ENCODE assay signal across 8 cellular contexts in the genomic region with DNA sequence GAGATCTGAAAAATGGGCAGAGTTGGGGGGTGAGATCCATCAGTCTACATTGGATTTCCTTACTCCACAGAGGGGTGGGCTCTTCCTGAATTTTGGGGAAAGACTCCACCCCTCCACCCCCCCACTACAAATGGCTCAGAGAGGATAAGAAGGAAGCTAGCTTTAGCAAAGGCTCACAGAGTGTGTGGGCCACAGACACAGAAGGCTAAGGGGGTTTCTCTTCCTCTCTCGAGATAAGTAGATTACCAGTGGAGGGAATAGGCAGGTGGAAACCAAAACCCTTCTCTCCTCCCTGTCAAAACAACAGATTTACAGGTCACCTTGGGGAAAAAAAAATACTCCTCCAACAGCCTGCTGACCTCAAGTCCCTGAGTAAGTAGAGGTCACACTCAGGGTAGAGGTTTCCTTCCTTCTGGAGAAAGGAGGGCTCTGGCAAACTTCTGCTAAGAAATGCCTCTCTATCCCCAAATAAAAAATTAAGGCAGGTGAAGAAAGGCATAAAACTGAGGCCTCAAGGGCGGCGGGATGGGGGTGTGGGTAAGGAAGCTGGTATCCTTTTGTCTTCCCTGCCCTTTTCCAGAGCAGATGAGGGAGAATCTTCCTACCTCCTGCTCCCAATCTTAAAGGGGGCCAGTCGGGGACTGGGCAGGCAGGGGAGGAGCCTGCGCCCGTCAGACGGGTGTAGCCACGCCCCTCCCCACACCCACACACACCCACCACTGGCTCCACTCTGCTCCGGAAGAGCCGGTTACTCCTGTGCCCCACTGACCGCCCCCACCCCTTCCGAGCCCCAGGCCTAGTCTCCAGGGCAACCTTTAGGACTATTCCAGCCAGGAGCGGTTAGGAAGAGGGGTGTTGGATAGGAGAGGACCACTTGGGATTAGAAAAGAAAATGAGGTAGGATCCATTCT. TPM values are rescaled to one million over a fixed set of nuclear protein-coding genes. Genes with fewer than 3 reads are reported as not detected.
DNase-seq lines count a peak whose midpoint lies in the region; ATAC-seq and TF ChIP-seq lines count a peak whose summit lies in the region.

No MANE protein-coding gene starts in this region.

- intact Hi-C loops in HCT116 (cut with micrococcal nuclease) (no loop called here), transverse colon (cut with DNase I; ENCODE audit: low total_unique reads) (loop anchor here (10.0 kb wide), 1 partner anchor 93 kb away; the partner anchor contains the start of gene NACA)

- peaks cover 7% of the 10 kb centered on the region; the same call in 1 of the 2 replicates for H4K20me1 ChIP-seq in DOHH2 (ENCODE audit: control insufficient read depth, insufficient read depth, low read depth, low read length)
- no peaks in the 10 kb centered on the region for H4K20me1 ChIP-seq in HCT116 (ENCODE audit: insufficient read depth)
- H4K20me1 ChIP-seq in fibroblast of lung (ENCODE audit: control insufficient read depth, extremely low read depth, insufficient read depth, low read length), result no peaks in the 10 kb centered on the region

- peak overlapping the region; percentile 77 for H3K27ac Mint-ChIP-seq in activated T-helper 17 cell treated with anti-CD3 and anti-CD28 coated beads, Interleukin-2, amount 50 U/mL, for 72 hours
- peak overlapping the region; percentile 49 to 98 (median 95) for H3K27ac Mint-ChIP-seq in nephron

- H3K27me3 ChIP-seq in DOHH2 (ENCODE audit: control insufficient read depth, low read length) (no peaks in the 10 kb centered on the region), HCT116 (ENCODE audit: insufficient read depth, low read length) (no peaks in the 10 kb centered on the region), fibroblast of lung (ENCODE audit: control insufficient read depth, insufficient read depth, low read length) (no peaks in the 10 kb centered on the region), transverse colon (no peaks in the 10 kb centered on the region)

- H3K4me1 Mint-ChIP-seq in activated T-helper 17 cell treated with anti-CD3 and anti-CD28 coated beads, Interleukin-2, amount 50 U/mL, for 72 hours, result peaks cover 45% of the 10 kb centered on the region
- H3K4me1 Mint-ChIP-seq in nephron, result peaks cover 64% of the 10 kb centered on the region

- peaks cover 72% of the 10 kb centered on the region for H3K4me1 ChIP-seq in DOHH2 (ENCODE audit: control insufficient read depth, low read length)
- peaks cover 34 to 67% of the 10 kb centered on the region in 2 experiments for H3K4me1 ChIP-seq in HCT116 (ENCODE audit: control insufficient read depth in 1 of 2, insufficient read depth in 2 of 2, low read length in 2 of 2)
- peaks cover 25% of the 10 kb centered on the region for H3K4me1 ChIP-seq in fibroblast of lung (ENCODE audit: control insufficient read depth, extremely low read depth, insufficient read depth, low read length)
- peaks cover 35 to 67% (median 50%) of the 10 kb centered on the region in 4 donors for H3K4me1 ChIP-seq in transverse colon

- DNase-seq in HCT116 (ENCODE audit: low read depth, low spot score), result no peak
- peak; percentile 44 for DNase-seq in NOMO-1 treated with DMSO at 0.1 percent for 48 hours (lab: John Stamatoyannopoulos, UW; ENCODE audit: unreplicated experiment)
- peak; percentile 31 for DNase-seq in fibroblast of lung (ENCODE audit: low read depth in 2 of 2)
- DNase-seq in transverse colon, result peak; percentile 89

- H3K27ac ChIP-seq in DOHH2 (ENCODE audit: low read depth, low read length) (peak overlapping the region; percentile 68), HCT116 (ENCODE audit: low read depth, low read length) (peak overlapping the region; percentile 41; the same call in 1 of the 2 replicates), fibroblast of lung (ENCODE audit: insufficient read depth, low read length) (no peak overlapping the region), transverse colon (peak overlapping the region; percentile 95 to 99 (median 96))

- peaks cover 83% of the 10 kb centered on the region for H3K79me2 ChIP-seq in DOHH2 (ENCODE audit: control insufficient read depth, low read length)
- peaks cover 67% of the 10 kb centered on the region for H3K79me2 ChIP-seq in HCT116 (ENCODE audit: insufficient read depth, low read length)
- H3K79me2 ChIP-seq in fibroblast of lung (ENCODE audit: control insufficient read depth, insufficient read depth, low read length), result peaks cover 81% of the 10 kb centered on the region

- peaks cover 67% of the 10 kb centered on the region for H3K36me3 Mint-ChIP-seq in activated T-helper 17 cell treated with anti-CD3 and anti-CD28 coated beads, Interleukin-2, amount 50 U/mL, for 72 hours (ENCODE audit: low read depth)
- peaks cover 9% of the 10 kb centered on the region for H3K36me3 Mint-ChIP-seq in nephron (ENCODE audit: low read depth)

- ATAC-seq in HCT116, result peak; percentile 13; the same call in 1 of the 2 replicates
- no peak for ATAC-seq in activated T-helper 17 cell treated with anti-CD3 and anti-CD28 coated beads, Interleukin-2, amount 50 U/mL, for 72 hours (replicated peaks)
- no peak for ATAC-seq in GM21367 (IDR thresholded peaks at IDR 0.05; ENCODE audit: unreplicated experiment)

- TF ChIP-seq POLR2A in HCT116 (IDR thresholded peaks at IDR 0.05; ENCODE audit: borderline replicate concordance, extremely low read depth, insufficient read depth, insufficient read length) (no peak), transverse colon (IDR thresholded peaks at IDR 0.05) (no peak)

- H3K9me3 ChIP-seq in DOHH2 (ENCODE audit: control insufficient read depth, insufficient read depth, low read length) (no peaks in the 10 kb centered on the region), HCT116 (ENCODE audit: control insufficient read depth in 1 of 2, insufficient read depth in 1 of 2, low read depth in 1 of 2, low read length in 2 of 2) (no peaks in the 10 kb centered on the region), fibroblast of lung (ENCODE audit: control insufficient read depth, insufficient read depth, low read depth, low read length) (no peaks in the 10 kb centered on the region), transverse colon (no peaks in the 10 kb centered on the region)

- H3K4me3 Mint-ChIP-seq in activated T-helper 17 cell treated with anti-CD3 and anti-CD28 coated beads, Interleukin-2, amount 50 U/mL, for 72 hours, result peak overlapping the region; percentile 83
- H3K4me3 Mint-ChIP-seq in nephron, result peak overlapping the region; percentile 88 to 99 (median 96)

- TF ChIP-seq RAD21 in HCT116 (IDR thresholded peaks at IDR 0.05; ENCODE audit: low read depth), result no peak

- no peaks in the 10 kb centered on the region for H3K27me3 Mint-ChIP-seq in activated T-helper 17 cell treated with anti-CD3 and anti-CD28 coated beads, Interleukin-2, amount 50 U/mL, for 72 hours
- H3K27me3 Mint-ChIP-seq in nephron (ENCODE audit: low read depth), result no peaks in the 10 kb centered on the region

- no peaks in the 10 kb centered on the region for H3K9me3 Mint-ChIP-seq in activated T-helper 17 cell treated with anti-CD3 and anti-CD28 coated beads, Interleukin-2, amount 50 U/mL, for 72 hours
- H3K9me3 Mint-ChIP-seq in nephron, result no peaks in the 10 kb centered on the region

- RAD21 ChIA-PET in HCT116 (lab: Charles Lee; ENCODE audit: low non-redundant PET in 1 of 2, low total read pairs in 2 of 2, uncharacterized antibody in 2 of 2, unreplicated experiment in 2 of 2), result no interaction called here

- no TSS peak for BruUV-seq in HCT116 (replicated peaks; lab: Mats Ljungman, UMichigan)

- CTCF ChIA-PET in HCT116 (lab: Charles Lee), result no interaction called here

- H3K9me2 ChIP-seq in DOHH2 (replicated peaks; ENCODE audit: control insufficient read depth, low read length) (no peaks in the 10 kb centered on the region), HCT116 (ENCODE audit: insufficient read depth) (no peaks in the 10 kb centered on the region)

- no peak overlapping the region for H2AFZ ChIP-seq in HCT116 (ENCODE audit: low read depth, low read length, poor library complexity, severe bottlenecking)
- H2AFZ ChIP-seq in fibroblast of lung (ENCODE audit: low read length), result no peak overlapping the region

- WGBS in transverse colon (ENCODE audit: low coverage in 1 of 2), 2 donors, result 3 to 6% methylated on average over 2 to 13 of the region's 13 CpGs

- H3K9ac ChIP-seq in HCT116 (ENCODE audit: low read length), result peak overlapping the region; percentile 79; the same call in 1 of the 2 replicates
- H3K9ac ChIP-seq in fibroblast of lung (ENCODE audit: insufficient read depth, low read length), result no peak overlapping the region

- peak overlapping the region; percentile 94 for H3K4me3 ChIP-seq in DOHH2 (ENCODE audit: low read length)
- peak overlapping the region; percentile 26 to 42; a peak in 3 of 4 replicates for H3K4me3 ChIP-seq in HCT116 (replicated peaks in 1 of 2; ENCODE audit: low read depth in 1 of 2, low read length in 2 of 2)
- H3K4me3 ChIP-seq in fibroblast of lung (replicated peaks in 1 of 4; ENCODE audit: control extremely low read depth in 1 of 4, insufficient read depth in 1 of 4, low read depth in 3 of 4, low read length in 4 of 4), result peak overlapping the region in 3 of 4 experiments; percentile 0 to 76 (median 50)
- H3K4me3 ChIP-seq in transverse colon, result peak overlapping the region in 1 of 4 donors; percentile 96

- peaks cover 26% of the 10 kb centered on the region for H3F3A ChIP-seq in DOHH2 (ENCODE audit: control insufficient read depth, insufficient read depth)

- in situ Hi-C loops in transverse colon (cut with MboI; ENCODE audit: low pct_ligation_motif_present in 1 of 4, low pct_unique_long_range_greater_than_20kb in 1 of 4, low sequenced_read_pairs in 3 of 4), result no loop called here

- TF ChIP-seq CTCF in DOHH2 (IDR thresholded peaks at IDR 0.05; ENCODE audit: low read depth, low read length, poor library complexity, severe bottlenecking) (no peak), HCT116 (IDR thresholded peaks at IDR 0.05 in 2 of 3, conservative IDR thresholded peaks at IDR 0.05 in 1 of 3; ENCODE audit: borderline replicate concordance in 1 of 3, insufficient read depth in 1 of 3, low read depth in 2 of 3, low read length in 2 of 3) (no peak), fibroblast of lung (conservative IDR thresholded peaks at IDR 0.05 in 1 of 2, IDR thresholded peaks at IDR 0.05 in 1 of 2; ENCODE audit: low read depth in 1 of 2, low read length in 2 of 2) (no peak), nephron (IDR thresholded peaks at IDR 0.05; ENCODE audit: unreplicated experiment in 3 of 3) (no peak), transverse colon (IDR thresholded peaks at IDR 0.05) (no peak)

- H3K36me3 ChIP-seq in DOHH2 (ENCODE audit: control insufficient read depth, low read length) (peaks cover 18% of the 10 kb centered on the region), HCT116 (ENCODE audit: control insufficient read depth in 1 of 2, insufficient read depth in 2 of 2, low read length in 2 of 2) (no peaks in the 10 kb centered on the region; a peak in 2 of 4 replicates), fibroblast of lung (ENCODE audit: control insufficient read depth, insufficient read depth, low read length) (peaks cover 1% of the 10 kb centered on the region), transverse colon (no peaks in the 10 kb centered on the region)

- H3K4me2 ChIP-seq in DOHH2 (ENCODE audit: low read length) (peak overlapping the region; percentile 93), HCT116 (ENCODE audit: low read length) (peak overlapping the region; percentile 98), fibroblast of lung (ENCODE audit: extremely low read depth, insufficient read depth, low read length) (peak overlapping the region; percentile 42)

- POLR2A ChIA-PET in HCT116 (lab: Charles Lee), result no interaction called here

- TF ChIP-seq EP300 in transverse colon (IDR thresholded peaks at IDR 0.05; ENCODE audit: low read depth), result no peak

RNA-seq across cellular contexts. Expression of gene BAZ2A, which starts 1.9 kb away (rescaled TPM):
- total RNA-seq in HCT116 (2021; ENCODE audit: unreplicated experiment), result 106 TPM
- 56.1 and 56.8 TPM in 2 replicates for polyA plus RNA-seq in HCT116 (2012)
- total RNA-seq in activated T-helper 17 cell treated with anti-CD3 and anti-CD28 coated beads, Interleukin-2, amount 50 U/mL, for 72 hours, result 100 to 1,000 TPM in 1 of 2 donors, 10 to 100 TPM in 1; 97.8 to 166 TPM
- 15.9 and 32.0 TPM in 2 replicates for total RNA-seq in fibroblast of lung
- 39.9 and 42.5 TPM in 2 replicates for polyA plus RNA-seq in fibroblast of lung
- polyA plus RNA-seq in fibroblast of lung (2012), result 22.9 and 27.4 TPM in 2 replicates
- 168 and 206 TPM in 2 replicates for polyA minus RNA-seq in fibroblast of lung (ENCODE audit: low replicate concordance)
- 100 to 1,000 TPM; 108 to 261 (median 124) TPM for total RNA-seq in transverse colon

RNA-seq across cellular contexts. Expression of gene ATP5F1B, which starts 13.7 kb away (rescaled TPM):
- total RNA-seq in HCT116 (2021; ENCODE audit: unreplicated experiment) (1,051 TPM), fibroblast of lung (376 and 613 TPM in 2 replicates), transverse colon (1,000 to 10,000 TPM in 1 of 4 donors, 100 to 1,000 TPM in 3; 442 to 1,000 (median 608) TPM)
- polyA plus RNA-seq in HCT116 (2012), result 997 and 1,023 TPM in 2 replicates
- total RNA-seq in activated T-helper 17 cell treated with anti-CD3 and anti-CD28 coated beads, Interleukin-2, amount 50 U/mL, for 72 hours, result 100 to 1,000 TPM; 489 to 941 TPM
- polyA plus RNA-seq in fibroblast of lung, result 965 and 1,111 TPM in 2 replicates
- 731 and 866 TPM in 2 replicates for polyA plus RNA-seq in fibroblast of lung (2012)
- polyA minus RNA-seq in fibroblast of lung (ENCODE audit: low replicate concordance), result 2,174 and 2,617 TPM in 2 replicates

RNA-seq across cellular contexts. Expression of gene PTGES3, which starts 56.0 kb away (rescaled TPM):
- total RNA-seq in HCT116 (2021; ENCODE audit: unreplicated experiment) (404 TPM), fibroblast of lung (53.7 and 60.3 TPM in 2 replicates), transverse colon (100 to 1,000 TPM in 2 of 4 donors, 10 to 100 TPM in 2; 40.4 to 168 (median 102) TPM)
- polyA plus RNA-seq in HCT116 (2012), result 129 and 177 TPM in 2 replicates
- total RNA-seq in activated T-helper 17 cell treated with anti-CD3 and anti-CD28 coated beads, Interleukin-2, amount 50 U/mL, for 72 hours, result 100 to 1,000 TPM; 278 to 391 TPM
- 119 and 149 TPM in 2 replicates for polyA plus RNA-seq in fibroblast of lung
- polyA plus RNA-seq in fibroblast of lung (2012), result 145 and 195 TPM in 2 replicates
- polyA minus RNA-seq in fibroblast of lung (ENCODE audit: low replicate concordance), result 4.1 and 6.5 TPM in 2 replicates

Comparison
In these comparisons a context has a peak if more than half of its experiments do, and no peak if none do; other contexts are left out.
1. H3K4me2 ChIP-seq: peak in every context shown above with its lines; median percentile 98 in HCT116; 93 in DOHH2; 42 in fibroblast of lung.